ENCODE assay signal across 28 cellular contexts in the genomic region with DNA sequence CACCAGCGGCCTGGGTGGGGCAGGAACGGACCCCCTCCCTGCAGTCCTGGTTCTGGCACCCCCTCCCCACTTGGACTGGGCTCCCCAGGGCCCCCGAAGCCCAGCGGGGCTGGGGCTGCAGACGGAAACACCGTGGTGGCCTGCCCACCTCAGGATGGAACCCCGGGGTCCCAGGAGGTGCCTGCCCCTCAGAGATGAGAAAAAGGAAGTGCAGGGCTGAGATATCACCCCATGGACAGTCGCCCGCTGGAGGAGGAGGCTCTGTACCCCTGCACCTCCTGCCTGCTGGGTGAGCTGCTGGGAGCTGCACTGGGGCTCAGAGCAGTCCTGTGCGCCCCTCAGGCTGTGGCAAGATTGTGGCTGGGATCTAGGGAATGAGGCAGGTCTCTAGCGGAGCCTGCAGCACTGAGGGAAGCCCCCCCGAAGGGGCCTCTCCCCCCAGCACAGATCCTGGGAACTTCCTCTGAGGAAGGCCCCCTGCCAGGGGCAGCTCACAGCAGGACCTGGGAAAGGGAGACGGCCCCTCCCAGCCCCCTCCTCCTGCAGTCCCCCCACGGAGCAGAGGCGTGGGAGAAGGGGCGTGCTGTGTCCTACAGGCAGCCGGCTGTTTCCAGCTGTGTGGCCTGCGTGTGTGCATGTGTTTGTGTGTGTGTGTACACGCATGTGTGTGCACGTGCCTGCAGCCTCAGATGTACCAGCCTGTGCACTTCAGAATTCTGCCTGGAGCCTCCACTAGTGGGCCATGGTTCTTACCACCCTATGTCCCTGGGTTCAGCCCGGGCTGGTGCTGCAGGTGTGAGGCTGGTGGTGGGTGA. TPM values are rescaled to one million over a fixed set of nuclear protein-coding genes. Genes with fewer than 3 reads are reported as not detected.
DNase-seq lines count a peak whose midpoint lies in the region; ATAC-seq and TF ChIP-seq lines count a peak whose summit lies in the region.
"Had no signal": no experiment of that assay in that cellular context is flagged by ENCODE, and none has a peak within 500 bp of the region (broad histone marks: within the 10 kb centered on the region; RNA-seq: fewer than 3 reads in every experiment).

No MANE protein-coding gene starts in this region.

- peak overlapping the region; percentile 64 to 97 (median 86) for H3K4me2 ChIP-seq in BLaER1 treated with 17β-estradiol and CSF1 and Interleukin-3, amounts not matched to agents 10 nM and 100 nM

- no peak overlapping the region; a peak in 1 of 20 replicates for H3K4me3 ChIP-seq in BLaER1 treated with 17β-estradiol and CSF1 and Interleukin-3, amounts not matched to agents 10 nM and 100 nM
- H3K4me3 ChIP-seq in SK-N-MC: peak overlapping the region; percentile 64
- H3K4me3 ChIP-seq in naive thymus-derived CD4-positive, alpha-beta T cell (ENCODE audit: low read length): no peak overlapping the region
- H3K4me3 ChIP-seq in vagina: no peak overlapping the region
- no peak overlapping the region for H3K4me3 ChIP-seq in SJCRH30
- H3K4me3 ChIP-seq: transverse colon had no signal

- H3K27ac ChIP-seq in BLaER1 treated with 17β-estradiol and CSF1 and Interleukin-3, amounts not matched to agents 10 nM and 100 nM: no peak overlapping the region
- H3K27ac ChIP-seq in SK-N-MC (peak overlapping the region; percentile 36; the same call in 1 of the 2 replicates), vagina (no peak overlapping the region), SJCRH30 (no peak overlapping the region)
- no peak overlapping the region for H3K27ac ChIP-seq in naive thymus-derived CD4-positive, alpha-beta T cell (ENCODE audit: low read depth, low read length)
- H3K27ac ChIP-seq: HL-60, neutrophil, transverse colon had no signal

- peaks cover 21 to 77% (median 44%) of the 10 kb centered on the region in 11 experiments; a peak in 21 of 22 replicates for H4K20me1 ChIP-seq in BLaER1 treated with 17β-estradiol and CSF1 and Interleukin-3, amounts not matched to agents 10 nM and 100 nM

- peak overlapping the region in 2 of 11 experiments; percentile 36 to 50; a peak in 1 of 22 replicates for H3K9ac ChIP-seq in BLaER1 treated with 17β-estradiol and CSF1 and Interleukin-3, amounts not matched to agents 10 nM and 100 nM
- no peak overlapping the region for H3K9ac ChIP-seq in SK-N-MC (ENCODE audit: insufficient read length)

- peaks cover 0 to 22% (median 2%) of the 10 kb centered on the region in 11 experiments; a peak in 8 of 22 replicates for H3K27me3 ChIP-seq in BLaER1 treated with 17β-estradiol and CSF1 and Interleukin-3, amounts not matched to agents 10 nM and 100 nM
- no peaks in the 10 kb centered on the region for H3K27me3 ChIP-seq in naive thymus-derived CD4-positive, alpha-beta T cell (ENCODE audit: control insufficient read depth in 2 of 2, insufficient read depth in 2 of 2, low read length in 2 of 2)
- H3K27me3 ChIP-seq in vagina (no peaks in the 10 kb centered on the region), SJCRH30 (no peaks in the 10 kb centered on the region)
- H3K27me3 ChIP-seq: BE2C, transverse colon had no signal

- DNase-seq in SK-N-MC (ENCODE audit: low read depth, low spot score): peak; percentile 69
- DNase-seq in naive thymus-derived CD4-positive, alpha-beta T cell: no peak
- DNase-seq in vagina (ENCODE audit: extremely low spot score in 2 of 2): no peak
- DNase-seq in GDM1 (lab: John Stamatoyannopoulos, UW): no peak
- no peak for DNase-seq in SJCRH30
- DNase-seq: ACHN; activated CD4-positive, alpha-beta T cell treated with anti-CD3 and anti-CD28 coated beads, Interleukin-2, amount 50 U/mL, for 48 hours; activated T-cell treated with anti-CD3 and anti-CD28 coated beads, Interleukin-2, amount 50 U/mL, for 72 hours; BE2C; COR-L47; erythroblast; H9; hypothalamus; left colon; NCI-H1930; NCI-H2171 treated with DMSO at 0.1 percent for 48 hours; NCI-H510A; posterior cingulate gyrus; right cardiac atrium; T-helper 2 cell; transverse colon had no signal

- CTCF ChIA-PET in naive thymus-derived CD4-positive, alpha-beta T cell (lab: Charles Lee): no interaction called here

- H3K4me1 ChIP-seq in BLaER1 treated with 17β-estradiol and CSF1 and Interleukin-3, amounts not matched to agents 10 nM and 100 nM: peaks cover 52 to 83% (median 77%) of the 10 kb centered on the region in 10 experiments
- H3K4me1 ChIP-seq in naive thymus-derived CD4-positive, alpha-beta T cell (ENCODE audit: control insufficient read depth in 2 of 2, insufficient read depth in 2 of 2, low read length in 2 of 2): no peaks in the 10 kb centered on the region
- peaks cover 27% of the 10 kb centered on the region for H3K4me1 ChIP-seq in vagina
- H3K4me1 ChIP-seq in SJCRH30: peaks cover 12% of the 10 kb centered on the region; the same call in 1 of the 2 replicates
- H3K4me1 ChIP-seq: BE2C had no signal

- no peaks in the 10 kb centered on the region for H3K36me3 Mint-ChIP-seq in naive thymus-derived CD4-positive, alpha-beta T cell

- peak; percentile 8 for ATAC-seq in naive thymus-derived CD4-positive, alpha-beta T cell
- ATAC-seq: activated CD4-positive, CD25-positive, alpha-beta regulatory T cell treated with anti-CD3 and anti-CD28 coated beads, Interleukin-2, amount 50 U/mL, for 24 hours; activated T-cell treated with anti-CD3 and anti-CD28 coated beads, Interleukin-2, amount 50 U/mL, for 72 hours; left colon had no signal

- H3K4me1 Mint-ChIP-seq in naive thymus-derived CD4-positive, alpha-beta T cell: peaks cover 0 to 9% (median 4%) of the 10 kb centered on the region in 7 donors
- H3K4me1 Mint-ChIP-seq: central memory CD8-positive, alpha-beta T cell had no signal

- H3K27me3 Mint-ChIP-seq in naive thymus-derived CD4-positive, alpha-beta T cell: peaks cover 0 to 9% (median under 1%) of the 10 kb centered on the region in 5 donors

- no peak for TF ChIP-seq CTCF in vagina (IDR thresholded peaks at IDR 0.05)

- intact Hi-C loops in naive thymus-derived CD4-positive, alpha-beta T cell (cut with micrococcal nuclease): no loop called here
- intact Hi-C loops in vagina (cut with DNase I): no loop called here

- H3K9me3 ChIP-seq in BLaER1 treated with 17β-estradiol and CSF1 and Interleukin-3, amounts not matched to agents 10 nM and 100 nM (replicated peaks in 1 of 11): no peaks in the 10 kb centered on the region
- H3K9me3 ChIP-seq in SK-N-MC (ENCODE audit: low read depth, low read length): no peaks in the 10 kb centered on the region
- H3K9me3 ChIP-seq in naive thymus-derived CD4-positive, alpha-beta T cell (ENCODE audit: control insufficient read depth in 2 of 3, low read length in 3 of 3): no peaks in the 10 kb centered on the region
- H3K9me3 ChIP-seq in vagina: no peaks in the 10 kb centered on the region
- H3K9me3 ChIP-seq in SJCRH30 (replicated peaks): no peaks in the 10 kb centered on the region
- H3K9me3 ChIP-seq: BE2C, neutrophil, transverse colon had no signal

- POLR2A ChIA-PET in naive thymus-derived CD4-positive, alpha-beta T cell (lab: Charles Lee): no interaction called here

- H3K4me3 Mint-ChIP-seq in naive thymus-derived CD4-positive, alpha-beta T cell: no peak overlapping the region
- H3K4me3 Mint-ChIP-seq: activated T-cell treated with anti-CD3 and anti-CD28 coated beads, Interleukin-2, amount 50 U/mL, for 72 hours; central memory CD8-positive, alpha-beta T cell had no signal

- TF ChIP-seq POLR2A in vagina (IDR thresholded peaks at IDR 0.05): no peak

- H3K27ac Mint-ChIP-seq in naive thymus-derived CD4-positive, alpha-beta T cell: no peak overlapping the region
- H3K27ac Mint-ChIP-seq: activated T-cell treated with anti-CD3 and anti-CD28 coated beads, Interleukin-2, amount 50 U/mL, for 72 hours had no signal

- no peaks in the 10 kb centered on the region for H3K9me3 Mint-ChIP-seq in naive thymus-derived CD4-positive, alpha-beta T cell
- H3K9me3 Mint-ChIP-seq: activated T-cell treated with anti-CD3 and anti-CD28 coated beads, Interleukin-2, amount 50 U/mL, for 72 hours; central memory CD8-positive, alpha-beta T cell; H9 had no signal

- no peaks in the 10 kb centered on the region for H3K36me3 ChIP-seq in BLaER1 treated with 17β-estradiol and CSF1 and Interleukin-3, amounts not matched to agents 10 nM and 100 nM
- peaks cover 9% of the 10 kb centered on the region; the same call in 1 of the 2 replicates for H3K36me3 ChIP-seq in SK-N-MC (ENCODE audit: insufficient read depth, low read length)
- no peaks in the 10 kb centered on the region for H3K36me3 ChIP-seq in naive thymus-derived CD4-positive, alpha-beta T cell (ENCODE audit: control insufficient read depth in 2 of 3, insufficient read depth in 3 of 3, low read length in 3 of 3)
- no peaks in the 10 kb centered on the region for H3K36me3 ChIP-seq in vagina
- H3K36me3 ChIP-seq in SJCRH30: no peaks in the 10 kb centered on the region
- H3K36me3 ChIP-seq: BE2C, neutrophil, transverse colon had no signal

RNA-seq across cellular contexts. Expression of a gene that starts 6.9 kb away (rescaled TPM):
- 10 to 100 TPM in 1 of 5 experiments, 1 to 10 TPM in 4; 1.8 to 10.9 (median 4.9) TPM for total RNA-seq in naive thymus-derived CD4-positive, alpha-beta T cell
- 1 to 10 TPM in 1 of 2 donors, under 1 TPM in 1; 0.19 to 1.2 TPM for polyA plus RNA-seq in naive thymus-derived CD4-positive, alpha-beta T cell
- 25.5 TPM for total RNA-seq in vagina
- total RNA-seq in SJCRH30 (2014; rRNA removed; shearing (Covaris generic)): 10.4 and 13.7 TPM in 2 replicates

RNA-seq across cellular contexts. Expression of a gene that starts 13.5 kb away (rescaled TPM):
- total RNA-seq in naive thymus-derived CD4-positive, alpha-beta T cell: 100 to 1,000 TPM in 1 of 5 experiments, 10 to 100 TPM in 4; 17.4 to 227 (median 25.4) TPM
- 100 to 1,000 TPM; 114 to 218 TPM for polyA plus RNA-seq in naive thymus-derived CD4-positive, alpha-beta T cell
- total RNA-seq in vagina: 29.0 TPM
- 5.1 and 12.6 TPM in 2 replicates for total RNA-seq in SJCRH30 (2014; rRNA removed; shearing (Covaris generic))

RNA-seq across cellular contexts. Expression of a gene that starts 26.9 kb away (rescaled TPM):
- 10 to 100 TPM in 2 of 5 experiments, under 1 TPM in 1, not detected in 2; 0.22 to 35.0 (median 18.8) TPM for total RNA-seq in naive thymus-derived CD4-positive, alpha-beta T cell
- polyA plus RNA-seq in naive thymus-derived CD4-positive, alpha-beta T cell: 1 to 10 TPM in 1 of 2 donors, under 1 TPM in 1; 0.61 to 1.8 TPM
- 34.6 TPM for total RNA-seq in vagina
- 15.3 and 15.9 TPM in 2 replicates for total RNA-seq in SJCRH30 (2014; rRNA removed; shearing (Covaris generic))

RNA-seq across cellular contexts. Expression of a gene that starts 44.9 kb away (rescaled TPM):
- not detected for total RNA-seq in naive thymus-derived CD4-positive, alpha-beta T cell
- polyA plus RNA-seq in naive thymus-derived CD4-positive, alpha-beta T cell: not detected
- total RNA-seq in vagina: not detected
- 0.13 TPM in 1 of 2 replicates, not detected in the other for total RNA-seq in SJCRH30 (2014; rRNA removed; shearing (Covaris generic))
- total RNA-seq: activated T-cell treated with anti-CD3 and anti-CD28 coated beads, Interleukin-2, amount 50 U/mL, for 72 hours; glomerular endothelial cell; H9; mesenteric fat pad had no signal

RNA-seq across cellular contexts. Expression of a gene that starts 47.3 kb away (rescaled TPM):
- under 1 TPM in 1 of 5 experiments, not detected in 4; 0.32 TPM for total RNA-seq in naive thymus-derived CD4-positive, alpha-beta T cell
- polyA plus RNA-seq in naive thymus-derived CD4-positive, alpha-beta T cell: not detected
- 4.9 TPM for total RNA-seq in vagina
- not detected in 2 replicates for total RNA-seq in SJCRH30 (2014; rRNA removed; shearing (Covaris generic))
- total RNA-seq: glomerular endothelial cell, H9, mesenteric fat pad, right cardiac atrium had no signal
- polyA plus RNA-seq: right cardiac atrium had no signal
